In the genomic region with DNA sequence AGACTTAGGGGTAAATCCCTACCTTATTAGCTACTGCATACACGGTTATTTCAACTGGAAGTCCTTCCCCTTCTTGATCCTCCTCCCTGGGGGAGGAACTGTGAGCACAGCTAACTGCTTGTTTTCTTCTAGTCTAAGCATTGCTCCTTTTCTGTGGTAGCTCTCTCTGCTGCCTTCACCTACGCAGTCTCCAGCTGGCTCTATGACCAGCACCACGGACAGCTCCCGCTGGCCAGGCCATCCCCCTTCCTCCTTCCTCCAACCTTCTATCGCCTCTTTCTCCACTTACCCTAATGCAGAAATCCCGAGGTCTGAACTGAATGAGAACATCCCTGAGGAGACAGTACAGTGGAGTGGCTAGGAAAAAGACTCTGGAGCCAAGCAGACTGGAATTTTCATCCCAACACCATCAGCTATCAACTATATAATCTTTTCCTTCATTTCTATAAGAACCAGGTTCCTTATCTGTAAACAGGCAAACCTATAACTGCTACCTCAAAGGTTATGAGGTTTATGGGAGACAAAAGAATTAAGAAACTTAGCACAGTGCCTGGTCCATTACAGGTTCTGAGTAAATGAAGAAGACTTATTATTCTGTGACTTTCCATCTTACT, we compare ENCODE assay signal across 9 cellular contexts. TPM values are rescaled to one million over a fixed set of nuclear protein-coding genes. Genes with fewer than 3 reads are reported as not detected.
DNase-seq lines count a peak whose midpoint lies in the region; ATAC-seq, FAIRE-seq and TF ChIP-seq lines count a peak whose summit lies in the region.
"Had no signal": no experiment of that assay in that cellular context is flagged by ENCODE, and none has a peak within 500 bp of the region (broad histone marks: within the 10 kb centered on the region; RNA-seq: fewer than 3 reads in every experiment).

No MANE protein-coding gene starts in this region.

- no peaks in the 10 kb centered on the region for H3F3A ChIP-seq in MM.1S (ENCODE audit: insufficient read depth, low read length)

- H3K9me3 ChIP-seq in A549 (no peaks in the 10 kb centered on the region), HCT116 (ENCODE audit: control insufficient read depth in 1 of 2, insufficient read depth in 1 of 2, low read depth in 1 of 2, low read length in 2 of 2) (no peaks in the 10 kb centered on the region), hepatocyte (ENCODE audit: low read depth) (no peaks in the 10 kb centered on the region), MM.1S (replicated peaks; ENCODE audit: insufficient read depth, low read length) (no peaks in the 10 kb centered on the region)

- H3K27me3 ChIP-seq in HCT116 (ENCODE audit: insufficient read depth, low read length), result peaks cover 29% of the 10 kb centered on the region
- H3K27me3 ChIP-seq in hepatocyte, result peaks cover 36% of the 10 kb centered on the region
- peaks cover 88% of the 10 kb centered on the region for H3K27me3 ChIP-seq in MM.1S (replicated peaks; ENCODE audit: insufficient read depth, low read length)

- H2AFZ ChIP-seq in HCT116 (ENCODE audit: low read depth, low read length, poor library complexity, severe bottlenecking) (no peak overlapping the region), hepatocyte (no peak overlapping the region), MM.1S (ENCODE audit: low read length) (no peak overlapping the region)

- H3K9ac ChIP-seq in HCT116 (ENCODE audit: low read length) (no peak overlapping the region), MM.1S (ENCODE audit: low read length) (no peak overlapping the region)

- CTCF ChIA-PET in A549 (lab: Yijun Ruan, JAX), result interaction anchor here (0.8 to 14.1 kb wide), 8 partner anchors 12 to 253 kb away, joined by 3 to 149 read pairs (median 4); partner anchors contain the start of genes IHH and NHEJ1
- CTCF ChIA-PET in HCT116 (lab: Charles Lee), result interaction anchor here (0.8 to 1.5 kb wide), 3 partner anchors 16 to 109 kb away, joined by 4 to 7 read pairs (median 5); no protein-coding TSS in a partner anchor

- H3K4me1 ChIP-seq in A549 (peaks cover 3% of the 10 kb centered on the region; the same call in 1 of the 3 replicates), HCT116 (ENCODE audit: control insufficient read depth in 1 of 2, insufficient read depth in 2 of 2, low read length in 2 of 2) (peaks cover 0 to 6% of the 10 kb centered on the region in 2 experiments; a peak in 2 of 4 replicates), hepatocyte (ENCODE audit: insufficient read depth) (peaks cover 6% of the 10 kb centered on the region), MM.1S (ENCODE audit: low read length) (no peaks in the 10 kb centered on the region)

- DNase-seq in A549 (ENCODE audit: low read depth in 1 of 2, low spot score in 1 of 2) (no peak), HCT116 (ENCODE audit: low read depth, low spot score) (no peak), hepatocyte (ENCODE audit: low spot score) (peak; percentile 79), MM.1S (no peak), NCI-H69 (lab: John Stamatoyannopoulos, UW) (no peak)

- WGBS in A549 (ENCODE audit: missing lambda C conversion rate), result 5% methylated on average over 6 of the region's 6 CpGs
- WGBS in hepatocyte (ENCODE audit: low lambda C conversion rate, missing lambda C conversion rate), result 5% methylated on average over 6 of the region's 6 CpGs

- H4K20me1 ChIP-seq in HCT116 (ENCODE audit: insufficient read depth) (no peaks in the 10 kb centered on the region), hepatocyte (ENCODE audit: insufficient read depth, poor library complexity, severe bottlenecking) (no peaks in the 10 kb centered on the region), MM.1S (ENCODE audit: insufficient read depth, low read length) (no peaks in the 10 kb centered on the region)

- no TSS peak for BruUV-seq in HCT116 (replicated peaks; lab: Mats Ljungman, UMichigan)

- intact Hi-C loops in HCT116 (cut with micrococcal nuclease), result loop anchor here (5.0 kb wide), 1 partner anchor 261 kb away; the partner anchor contains the start of gene PTPRN

- H3K79me2 ChIP-seq in HCT116 (ENCODE audit: insufficient read depth, low read length) (no peaks in the 10 kb centered on the region), hepatocyte (no peaks in the 10 kb centered on the region), MM.1S (ENCODE audit: low read length) (no peaks in the 10 kb centered on the region)

- TF ChIP-seq POLR2A in A549 (IDR thresholded peaks at IDR 0.05; ENCODE audit: low read length) (no peak), HCT116 (IDR thresholded peaks at IDR 0.05; ENCODE audit: borderline replicate concordance, extremely low read depth, insufficient read depth, insufficient read length) (no peak)

- RAD21 ChIA-PET in HCT116 (lab: Charles Lee; ENCODE audit: low non-redundant PET in 1 of 2, low total read pairs in 2 of 2, uncharacterized antibody in 2 of 2, unreplicated experiment in 2 of 2), result interaction anchor here in 1 of 2 experiments (0.6 kb wide), 1 partner anchor 89 kb away, joined by 3 read pairs; no protein-coding TSS in a partner anchor

- no peak for TF ChIP-seq CTCF in A549 (IDR thresholded peaks at IDR 0.05)
- TF ChIP-seq CTCF in HCT116 (IDR thresholded peaks at IDR 0.05 in 2 of 3, conservative IDR thresholded peaks at IDR 0.05 in 1 of 3; ENCODE audit: borderline replicate concordance in 1 of 3, insufficient read depth in 1 of 3, low read depth in 2 of 3, low read length in 2 of 3), result no peak
- no peak for TF ChIP-seq CTCF in hepatocyte (IDR thresholded peaks at IDR 0.05; ENCODE audit: poor library complexity)
- TF ChIP-seq CTCF in MM.1S (IDR thresholded peaks at IDR 0.05; ENCODE audit: low read length), result no peak

- TF ChIP-seq RAD21 in A549 (conservative IDR thresholded peaks at IDR 0.05 in 1 of 2, IDR thresholded peaks at IDR 0.05 in 1 of 2) (no peak), HCT116 (IDR thresholded peaks at IDR 0.05; ENCODE audit: low read depth) (no peak)

- H3K9me2 ChIP-seq in HCT116 (ENCODE audit: insufficient read depth), result no peaks in the 10 kb centered on the region
- H3K9me2 ChIP-seq in hepatocyte (replicated peaks; ENCODE audit: insufficient read depth), result no peaks in the 10 kb centered on the region
- H3K9me2 ChIP-seq in MM.1S (replicated peaks; ENCODE audit: insufficient read depth, low read length), result no peaks in the 10 kb centered on the region

- no peak for TF ChIP-seq EP300 in A549 (IDR thresholded peaks at IDR 0.05)

- FAIRE-seq in A549 (lab: Jason Lieb, UNC), result no peak

- H3K36me3 ChIP-seq in HCT116 (ENCODE audit: control insufficient read depth in 1 of 2, insufficient read depth in 2 of 2, low read length in 2 of 2), result no peaks in the 10 kb centered on the region
- H3K36me3 ChIP-seq in hepatocyte (replicated peaks; ENCODE audit: insufficient read depth, low read depth), result no peaks in the 10 kb centered on the region
- no peaks in the 10 kb centered on the region for H3K36me3 ChIP-seq in MM.1S (replicated peaks; ENCODE audit: insufficient read depth, low read length)

- no peak overlapping the region for H3K4me2 ChIP-seq in A549
- H3K4me2 ChIP-seq in HCT116 (ENCODE audit: low read length), result no peak overlapping the region
- no peak overlapping the region for H3K4me2 ChIP-seq in hepatocyte
- H3K4me2 ChIP-seq in MM.1S (ENCODE audit: low read depth, low read length), result no peak overlapping the region

- POLR2A ChIA-PET in A549 (lab: Yijun Ruan, JAX), result no interaction called here
- POLR2A ChIA-PET in HCT116 (lab: Charles Lee), result no interaction called here

- ATAC-seq in A549 (peak; percentile 60 to 64; a peak in 3 of 6 replicates), HCT116 (peak; percentile 63), SK-N-SH treated with all-trans-retinoic acid at 6 μM for 48 hours (peak; percentile 72), HG02840 (IDR thresholded peaks at IDR 0.05; ENCODE audit: low FRiP score, unreplicated experiment) (no peak), HG03439 (IDR thresholded peaks at IDR 0.05; ENCODE audit: unreplicated experiment) (no peak)

- H3K27ac ChIP-seq in A549 (no peak overlapping the region), HCT116 (ENCODE audit: low read depth, low read length) (no peak overlapping the region), hepatocyte (no peak overlapping the region), MM.1S (ENCODE audit: low read length) (no peak overlapping the region)

- H3K4me3 ChIP-seq in A549 (no peak overlapping the region), HCT116 (replicated peaks in 1 of 2; ENCODE audit: low read depth in 1 of 2, low read length in 2 of 2) (no peak overlapping the region), hepatocyte (no peak overlapping the region), MM.1S (ENCODE audit: low read length) (no peak overlapping the region)

TF ChIP-seq in A549, 52 proteins besides CTCF, POLR2A, EP300 and RAD21 (continues in another document):
- TF ChIP-seq HDAC2 (IDR thresholded peaks at IDR 0.05) (no peak), CEBPB (IDR thresholded peaks at IDR 0.05) (no peak)

TF ChIP-seq in SK-N-SH treated with all-trans-retinoic acid at 6 μM for 48 hours, 23 proteins besides CTCF, POLR2A, EP300 and RAD21:
- TF ChIP-seq CSDC2 (CRISPR knock-in tag; IDR thresholded peaks at IDR 0.05) (0 out of 2 replicates have a peak, but pooled peaks have one; percentile 37), ZNF70 (CRISPR knock-in tag; IDR thresholded peaks at IDR 0.05) (no peak), OSR1 (CRISPR knock-in tag; IDR thresholded peaks at IDR 0.05) (no peak)

RNA-seq across cellular contexts. Expression of gene CFAP65, which starts 4.7 kb away (rescaled TPM):
- polyA plus RNA-seq in A549 (2011; rRNA removed), result 0.09 and 0.12 TPM in 2 replicates
- 0.08 and 0.09 TPM in 2 replicates for polyA plus RNA-seq in A549 (2012; cell fraction: cytosol; rRNA removed)
- 0.15 and 0.23 TPM in 2 replicates for polyA plus RNA-seq in A549 (2012; cell fraction: nucleus; rRNA removed)
- polyA plus RNA-seq in A549 (2017; fragmentation: RNase III; extraction: RNeasy Plus Mini Kit Qiagen cat#74134 plus additional on column Dnase treatment), result 0.14 to 0.28 TPM (median 0.22 TPM) in 3 replicates
- polyA minus RNA-seq in A549 (2011; rRNA and poly(A)+ RNA removed), result not detected in 2 replicates
- 0.52 TPM for total RNA-seq in HCT116 (2021; ENCODE audit: unreplicated experiment)
- 0.29 and 0.50 TPM in 2 replicates for polyA plus RNA-seq in HCT116 (2012)
- total RNA-seq in hepatocyte, result 0.03 and 0.12 TPM in 2 replicates
- 0.05 and 0.06 TPM in 2 replicates for polyA plus RNA-seq in hepatocyte

RNA-seq across cellular contexts. Expression of gene IHH, which starts 14.7 kb away (rescaled TPM):
- polyA plus RNA-seq in A549 (2011; rRNA removed) (not detected in 2 replicates), A549 (2017; fragmentation: RNase III; extraction: RNeasy Plus Mini Kit Qiagen cat#74134 plus additional on column Dnase treatment) (0.08 to 0.13 TPM (median 0.10 TPM) in 3 replicates), hepatocyte (27.7 and 36.3 TPM in 2 replicates)
- polyA plus RNA-seq in A549 (2012; cell fraction: cytosol; rRNA removed), result 0.09 and 0.11 TPM in 2 replicates
- 0.50 and 0.58 TPM in 2 replicates for polyA plus RNA-seq in A549 (2012; cell fraction: nucleus; rRNA removed)
- 0.12 TPM in 1 of 2 replicates, not detected in the other for polyA minus RNA-seq in A549 (2011; rRNA and poly(A)+ RNA removed)
- total RNA-seq in HCT116 (2021; ENCODE audit: unreplicated experiment) (0.17 TPM), hepatocyte (23.0 and 23.1 TPM in 2 replicates)
- polyA plus RNA-seq in HCT116 (2012), result 0.04 and 0.07 TPM in 2 replicates
- total RNA-seq: epithelial cell of proximal tubule had no signal

RNA-seq across cellular contexts. Expression of gene CRYBA2, which starts 52.8 kb away (rescaled TPM):
- polyA plus RNA-seq in A549 (2011; rRNA removed) (not detected in 2 replicates), A549 (2017; fragmentation: RNase III; extraction: RNeasy Plus Mini Kit Qiagen cat#74134 plus additional on column Dnase treatment) (not detected in 3 replicates), hepatocyte (not detected in 2 replicates)
- not detected in 2 replicates for polyA plus RNA-seq in A549 (2012; cell fraction: cytosol; rRNA removed)
- polyA plus RNA-seq in A549 (2012; cell fraction: nucleus; rRNA removed), result not detected in 2 replicates
- polyA minus RNA-seq in A549 (2011; rRNA and poly(A)+ RNA removed), result not detected in 2 replicates
- total RNA-seq in HCT116 (2021; ENCODE audit: unreplicated experiment) (not detected), hepatocyte (0.90 TPM in 1 of 2 replicates, not detected in the other)
- not detected in 2 replicates for polyA plus RNA-seq in HCT116 (2012)
- total RNA-seq: epithelial cell of proximal tubule had no signal

Comparison
In these comparisons a context has a peak if more than half of its experiments do, and no peak if none do; other contexts are left out.
1. ATAC-seq: peak in A549 (2 of 2), HCT116 (single experiment) and SK-N-SH treated with all-trans-retinoic acid at 6 μM for 48 hours (single experiment); none in HG02840 (single experiment) and HG03439 (single experiment).
2. RNA of gene IHH, which starts 14.7 kb away (total RNA-seq): 23.0 to 23.1 TPM in hepatocyte; 0.17 TPM in HCT116 (single experiment); every median in the first group is over 10 times any median in the second.
3. Of the 6 proteins assayed by ChIP-seq in both A549 and HCT116: peak only in A549: none; only in HCT116: none; in both: REST; in neither: 5.